29 cellular contexts compared by ENCODE assay signal in genomic region chr12:95908573-95908972, GRCh38. TPM values are rescaled to one million over a fixed set of nuclear protein-coding genes. Genes with fewer than 3 reads are reported as not detected.
DNase-seq lines count a peak whose midpoint lies in the region; ATAC-seq and TF ChIP-seq lines count a peak whose summit lies in the region.
"Had no signal": no experiment of that assay in that cellular context is flagged by ENCODE, and none has a peak within 500 bp of the region (broad histone marks: within the 10 kb centered on the region; RNA-seq: fewer than 3 reads in every experiment).

No MANE protein-coding gene starts in this region.

- H3K27me3 Mint-ChIP-seq in HFFc6 (ENCODE audit: insufficient read depth) (peaks cover 9% of the 10 kb centered on the region), GM23338 (ENCODE audit: insufficient read depth, low read depth, poor library complexity) (no peaks in the 10 kb centered on the region)

- H3K4me1 Mint-ChIP-seq in HFFc6 (ENCODE audit: low read depth) (peaks cover 6% of the 10 kb centered on the region), GM23338 (no peaks in the 10 kb centered on the region)
- H3K4me1 Mint-ChIP-seq: nephron had no signal

- H3K27me3 ChIP-seq in Karpas-422 (ENCODE audit: low read length): no peaks in the 10 kb centered on the region
- H3K27me3 ChIP-seq in GM23338 (ENCODE audit: insufficient read depth): no peaks in the 10 kb centered on the region
- H3K27me3 ChIP-seq: BLaER1, stomach had no signal

- in situ Hi-C loops in astrocyte of the spinal cord (cut with HindIII; ENCODE audit: low sequenced_read_pairs): no loop called here

- no peaks in the 10 kb centered on the region for H3K9me3 ChIP-seq in Karpas-422 (ENCODE audit: low read length)
- H3K9me3 ChIP-seq: BLaER1, Caco-2, prostate gland, stomach had no signal

- no peaks in the 10 kb centered on the region for H3F3A ChIP-seq in GM23338 (replicated peaks; ENCODE audit: low read depth)

- H3K4me1 ChIP-seq in Karpas-422 (ENCODE audit: low read length) (no peaks in the 10 kb centered on the region), GM23338 (ENCODE audit: insufficient read depth) (no peaks in the 10 kb centered on the region)
- H3K4me1 ChIP-seq: BLaER1, Caco-2, prostate gland, stomach had no signal

- H4K20me1 ChIP-seq in Karpas-422 (ENCODE audit: insufficient read depth, low read depth, low read length) (no peaks in the 10 kb centered on the region), GM23338 (replicated peaks; ENCODE audit: insufficient read depth) (no peaks in the 10 kb centered on the region)
- H4K20me1 ChIP-seq: BLaER1 had no signal

- TF ChIP-seq CTCF in HFFc6 (IDR thresholded peaks at IDR 0.05) (no peak), astrocyte of the spinal cord (IDR thresholded peaks at IDR 0.05; ENCODE audit: low read depth, low read length) (no peak), fibroblast of the aortic adventitia (IDR thresholded peaks at IDR 0.05; ENCODE audit: insufficient read depth, low read length) (no peak), GM23338 (conservative IDR thresholded peaks at IDR 0.05; ENCODE audit: low read depth in 2 of 2) (no peak)

- no peak for ATAC-seq in GM23338
- ATAC-seq in HG02571 (IDR thresholded peaks at IDR 0.05; ENCODE audit: unreplicated experiment): no peak
- ATAC-seq: left lobe of liver, SK-N-SH treated with all-trans-retinoic acid at 6 μM for 48 hours had no signal

- H3K9me2 ChIP-seq in Karpas-422 (replicated peaks; ENCODE audit: insufficient read depth, low read length) (no peaks in the 10 kb centered on the region), GM23338 (ENCODE audit: insufficient read depth) (no peaks in the 10 kb centered on the region)

- H3K27ac Mint-ChIP-seq in HFFc6: no peak overlapping the region
- H3K27ac Mint-ChIP-seq in GM23338: no peak overlapping the region
- H3K27ac Mint-ChIP-seq: nephron; T-helper 2 cell treated with Interferon-gamma antibody and Interleukin-4, amounts not matched to agents 5 μg/mL and 100 μg/mL, for 36 hours; type B pancreatic cell had no signal

- H3K9me3 Mint-ChIP-seq in HFFc6 (peaks cover 3% of the 10 kb centered on the region), GM23338 (no peaks in the 10 kb centered on the region)
- H3K9me3 Mint-ChIP-seq: T-helper 2 cell treated with Interferon-gamma antibody and Interleukin-4, amounts not matched to agents 5 μg/mL and 100 μg/mL, for 36 hours had no signal

- H3K9ac ChIP-seq in Karpas-422 (ENCODE audit: low read length): no peak overlapping the region
- H3K9ac ChIP-seq: BLaER1 had no signal

- H3K4me2 ChIP-seq in Karpas-422 (ENCODE audit: low read depth, low read length, poor library complexity, severe bottlenecking) (no peak overlapping the region), GM23338 (no peak overlapping the region)
- H3K4me2 ChIP-seq: BLaER1, smooth muscle cell had no signal

- H3K36me3 ChIP-seq in Karpas-422 (ENCODE audit: insufficient read depth, low read length) (no peaks in the 10 kb centered on the region), GM23338 (ENCODE audit: insufficient read depth) (no peaks in the 10 kb centered on the region)
- H3K36me3 ChIP-seq: BLaER1, prostate gland, stomach, WERI-Rb-1 had no signal

- H3K4me3 ChIP-seq in astrocyte of the spinal cord (ENCODE audit: low read depth, low read length) (no peak overlapping the region), fibroblast of the aortic adventitia (ENCODE audit: low read depth, low read length) (no peak overlapping the region), Karpas-422 (ENCODE audit: low read length) (no peak overlapping the region), GM23338 (no peak overlapping the region)
- H3K4me3 ChIP-seq: BLaER1, prostate gland, smooth muscle cell, stomach had no signal

- H3K79me2 ChIP-seq in Karpas-422 (ENCODE audit: low read length) (no peaks in the 10 kb centered on the region), GM23338 (replicated peaks; ENCODE audit: insufficient read depth) (no peaks in the 10 kb centered on the region)

- H3K27ac ChIP-seq in Karpas-422 (ENCODE audit: low read length): no peak overlapping the region
- H3K27ac ChIP-seq in GM23338 (ENCODE audit: low read depth): no peak overlapping the region
- H3K27ac ChIP-seq: BLaER1, prostate gland, stomach, WERI-Rb-1 had no signal

- no peak overlapping the region for H3K4me3 Mint-ChIP-seq in HFFc6
- H3K4me3 Mint-ChIP-seq in GM23338: no peak overlapping the region
- H3K4me3 Mint-ChIP-seq: nephron; T-helper 2 cell treated with Interferon-gamma antibody and Interleukin-4, amounts not matched to agents 5 μg/mL and 100 μg/mL, for 36 hours; type B pancreatic cell had no signal

- H3K36me3 Mint-ChIP-seq in HFFc6 (ENCODE audit: low read depth) (no peaks in the 10 kb centered on the region; the same call in 1 of the 2 replicates), GM23338 (ENCODE audit: low read depth) (no peaks in the 10 kb centered on the region)
- H3K36me3 Mint-ChIP-seq: type B pancreatic cell had no signal

- no peak overlapping the region for H2AFZ ChIP-seq in Karpas-422 (ENCODE audit: low read length)
- H2AFZ ChIP-seq in GM23338: no peak overlapping the region

- DNase-seq in HFFc6 (peak; percentile 27), astrocyte of the spinal cord (ENCODE audit: low read depth, low spot score) (peak; percentile 5), fibroblast of the aortic adventitia (ENCODE audit: low read depth) (peak; percentile 87), Karpas-422 (no peak), GM23338 (ENCODE audit: low spot score) (no peak)
- DNase-seq in activated CD4-positive, alpha-beta T cell treated with anti-CD3 and anti-CD28 coated beads for 1 hour: no peak
- DNase-seq: activated CD4-positive, alpha-beta T cell treated with anti-CD3 and anti-CD28 coated beads, Interleukin-2, amount 50 U/mL, for 4 hours; activated CD8-positive, alpha-beta memory T cell treated with anti-CD3 and anti-CD28 coated beads, Interleukin-2, amount 50 U/mL, for 48 hours; activated effector memory CD4-positive, alpha-beta T cell treated with anti-CD3 and anti-CD28 coated beads, Interleukin-2, amount 50 U/mL, for 16 hours; Caco-2; erythroblast; Kasumi-1; NCI-H1105; NCI-H510A treated with DMSO at 0.1 percent for 48 hours; NK-92 treated with Interleukin-12 subunit alpha and Interleukin-12 subunit beta, amount 100 ng/mL, for 24 hours; RPMI8226; stimulated activated CD4-positive, alpha-beta T cell treated with anti-CD3 and anti-CD28 coated beads, Interleukin-4, amount 100 ng/mL, for 1 hour; stomach; WERI-Rb-1 had no signal

TF ChIP-seq in GM23338, 12 proteins besides CTCF, POLR2A, EP300 and RAD21 (continues in another document):
- TF ChIP-seq ETS1 (IDR thresholded peaks at IDR 0.05): no peak

RNA-seq across cellular contexts. Expression of gene CCDC38, which starts 33.8 kb away (rescaled TPM):
- not detected for total RNA-seq in HFFc6 (2021; fragmentation: NEBNext Ultra II Directional; extraction: Animal tissue kit (Norgen Biotek cat#: 25700))
- total RNA-seq in fibroblast of the aortic adventitia (ENCODE audit: low replicate concordance): not detected in 2 replicates
- 0.07 TPM in 1 of 2 replicates, not detected in the other for total RNA-seq in Karpas-422 (2014; rRNA removed; shearing (Covaris generic); ENCODE audit: low replicate concordance)
- total RNA-seq in GM23338 (2014; rRNA removed; shearing (Covaris generic)): not detected in 2 replicates
- polyA plus RNA-seq in GM23338 (2016; fragmentation: Nextera tagmentation; extraction: Ambion mirVana): not detected in 2 replicates
- total RNA-seq: Caco-2, cardiac septum, smooth muscle cell, stomach had no signal
- polyA plus RNA-seq: stomach had no signal

RNA-seq across cellular contexts. Expression of gene AMDHD1, which starts 34.6 kb away (rescaled TPM):
- under 1 TPM in 2 of 6 experiments, not detected in 4; 0.09 to 0.52 TPM for total RNA-seq in HFFc6 (2021; fragmentation: NEBNext Ultra II Directional; extraction: Animal tissue kit (Norgen Biotek cat#: 25700))
- total RNA-seq in fibroblast of the aortic adventitia (ENCODE audit: low replicate concordance): 0.63 TPM in 1 of 2 replicates, not detected in the other
- total RNA-seq in Karpas-422 (2014; rRNA removed; shearing (Covaris generic); ENCODE audit: low replicate concordance): 0.29 and 0.56 TPM in 2 replicates
- 0.19 and 0.21 TPM in 2 replicates for total RNA-seq in GM23338 (2014; rRNA removed; shearing (Covaris generic))
- 0.24 TPM in 1 of 2 replicates, not detected in the other for polyA plus RNA-seq in GM23338 (2016; fragmentation: Nextera tagmentation; extraction: Ambion mirVana)
- total RNA-seq: stomach had no signal

RNA-seq across cellular contexts. Expression of gene SNRPF, which starts 49.8 kb away (rescaled TPM):
- total RNA-seq in HFFc6 (2021; fragmentation: NEBNext Ultra II Directional; extraction: Animal tissue kit (Norgen Biotek cat#: 25700)): 10 to 100 TPM; 24.2 to 31.9 (median 27.8) TPM
- total RNA-seq in fibroblast of the aortic adventitia (ENCODE audit: low replicate concordance): 15.0 and 22.4 TPM in 2 replicates
- total RNA-seq in Karpas-422 (2014; rRNA removed; shearing (Covaris generic); ENCODE audit: low replicate concordance): 17.6 and 41.4 TPM in 2 replicates
- 31.1 and 35.4 TPM in 2 replicates for total RNA-seq in GM23338 (2014; rRNA removed; shearing (Covaris generic))
- 458 and 475 TPM in 2 replicates for polyA plus RNA-seq in GM23338 (2016; fragmentation: Nextera tagmentation; extraction: Ambion mirVana)

Comparison
In these comparisons a context has a peak if more than half of its experiments do, and no peak if none do; other contexts are left out.
1. DNase-seq: peak in HFFc6 (single experiment), astrocyte of the spinal cord (single experiment) and fibroblast of the aortic adventitia (single experiment); none in Karpas-422 (single experiment), GM23338 (single experiment) and activated CD4-positive, alpha-beta T cell treated with anti-CD3 and anti-CD28 coated beads for 1 hour (single experiment).